In genomic region chr19:41352279-41352608, GRCh38 we compare ENCODE assay signal across 7 cellular contexts. TPM values are rescaled to one million over a fixed set of nuclear protein-coding genes. Genes with fewer than 3 reads are reported as not detected.
A peak's percentile ranks its signal among the peaks of the same experiment; 100 is the strongest.
DNase-seq lines count a peak whose midpoint lies in the region; TF ChIP-seq lines count a peak whose summit lies in the region.

No MANE protein-coding gene starts in this region.

- no peaks in the 10 kb centered on the region for H3K9me3 Mint-ChIP-seq in activated naive CD8-positive, alpha-beta T cell (ENCODE audit: low read depth)
- H3K9me3 Mint-ChIP-seq in immature natural killer cell, result peaks cover 0 to 4% (median 0%) of the 10 kb centered on the region in 6 donors

- intact Hi-C loops in stomach (cut with DNase I; ENCODE audit: low total_unique reads), result no loop called here
- intact Hi-C loops in posterior cingulate gyrus (cut with DNase I), result no loop called here

- H3K27ac Mint-ChIP-seq in activated naive CD8-positive, alpha-beta T cell, result peak overlapping the region; percentile 98
- H3K27ac Mint-ChIP-seq in immature natural killer cell, result peak overlapping the region; percentile 95 to 100 (median 99)

- H3K36me3 ChIP-seq in HUES48 (ENCODE audit: control insufficient read depth, insufficient read depth, low read length) (no peaks in the 10 kb centered on the region), stomach (peaks cover under 1 to 11% (median 10%) of the 10 kb centered on the region in 4 donors)

- no peak overlapping the region for H3K27ac ChIP-seq in HUES48 (ENCODE audit: low read depth, low read length)
- peak overlapping the region; percentile 54 to 91 (median 90) for H3K27ac ChIP-seq in stomach

- 0 to 2% (median 2%) methylated on average over 12 of the region's 12 CpGs for WGBS in stomach, 5 donors

- peaks cover 5% of the 10 kb centered on the region for H3K36me3 Mint-ChIP-seq in activated naive CD8-positive, alpha-beta T cell
- peaks cover 8 to 16% (median 13%) of the 10 kb centered on the region in 3 donors for H3K36me3 Mint-ChIP-seq in immature natural killer cell

- TF ChIP-seq CTCF in stomach (IDR thresholded peaks at IDR 0.05) (no peak), GM20000 (IDR thresholded peaks at IDR 0.05; ENCODE audit: extremely low read depth, missing control alignments) (no peak)

- peaks cover 51% of the 10 kb centered on the region for H3K4me1 Mint-ChIP-seq in activated naive CD8-positive, alpha-beta T cell (ENCODE audit: low read depth)
- peaks cover 54 to 56% of the 10 kb centered on the region in 2 donors for H3K4me1 Mint-ChIP-seq in immature natural killer cell

- peak overlapping the region; percentile 74 for H3K4me3 ChIP-seq in HUES48 (ENCODE audit: low read depth, low read length)
- H3K4me3 ChIP-seq in stomach, result peak overlapping the region; percentile 73 to 87 (median 84)

- H3K9me3 ChIP-seq in HUES48 (ENCODE audit: control insufficient read depth, insufficient read depth, low read length) (no peaks in the 10 kb centered on the region), stomach (no peaks in the 10 kb centered on the region)

- TF ChIP-seq POLR2A in stomach (IDR thresholded peaks at IDR 0.05), result no peak

- H3K27me3 ChIP-seq in HUES48 (ENCODE audit: control insufficient read depth, insufficient read depth, low read length) (peaks cover 38% of the 10 kb centered on the region), stomach (peaks cover 0 to 36% (median 20%) of the 10 kb centered on the region in 3 donors)

- H3K27me3 Mint-ChIP-seq in activated naive CD8-positive, alpha-beta T cell, result no peaks in the 10 kb centered on the region
- H3K27me3 Mint-ChIP-seq in immature natural killer cell (ENCODE audit: low read depth in 3 of 3), result peaks cover 51 to 76% (median 52%) of the 10 kb centered on the region in 3 donors

- H3K4me1 ChIP-seq in HUES48 (ENCODE audit: control insufficient read depth, insufficient read depth, low read length) (no peaks in the 10 kb centered on the region), stomach (peaks cover 30 to 84% (median 51%) of the 10 kb centered on the region in 4 donors)

- peak overlapping the region; percentile 100 for H3K4me3 Mint-ChIP-seq in activated naive CD8-positive, alpha-beta T cell
- peak overlapping the region; percentile 98 to 100 (median 100) for H3K4me3 Mint-ChIP-seq in immature natural killer cell

- no peak for TF ChIP-seq EP300 in stomach (IDR thresholded peaks at IDR 0.05)

- DNase-seq in immature natural killer cell, result no peak
- DNase-seq in stomach, result no peak
- no peak for DNase-seq in DMS53 treated with DMSO at 0.1 percent for 48 hours (lab: John Stamatoyannopoulos, UW; ENCODE audit: unreplicated experiment)
- DNase-seq in GM20000 (ENCODE audit: low spot score), result no peak
- no peak for DNase-seq in posterior cingulate gyrus

- no peak overlapping the region for H3K9ac ChIP-seq in HUES48 (ENCODE audit: low read depth, low read length)

RNA-seq across cellular contexts. Expression of gene TGFB1, which starts 1.5 kb away (rescaled TPM):
- polyA plus RNA-seq in immature natural killer cell (100 to 1,000 TPM in 1 of 3 donors, 10 to 100 TPM in 2; 51.4 to 196 (median 66.4) TPM), stomach (10 to 100 TPM; 10.2 to 15.6 (median 15.4) TPM)
- total RNA-seq in stomach, result 10 to 100 TPM in 3 of 5 donors, 1 to 10 TPM in 2; 1.3 to 54.3 (median 13.6) TPM

RNA-seq across cellular contexts. Expression of gene B9D2, which starts 11.7 kb away (rescaled TPM):
- polyA plus RNA-seq in immature natural killer cell (10 to 100 TPM in 2 of 3 donors, 1 to 10 TPM in 1; 8.9 to 14.8 (median 14.7) TPM), stomach (10 to 100 TPM in 2 of 3 donors, 1 to 10 TPM in 1; 9.2 to 17.4 (median 10.7) TPM)
- total RNA-seq in stomach, result 10 to 100 TPM in 1 of 5 donors, 1 to 10 TPM in 2, under 1 TPM in 1, not detected in 1; 0.58 to 20.3 (median 5.3) TPM

RNA-seq across cellular contexts. Expression of gene TMEM91, which starts 24.1 kb away (rescaled TPM):
- polyA plus RNA-seq in immature natural killer cell (1 to 10 TPM; 5.2 to 7.0 (median 6.1) TPM), stomach (10 to 100 TPM; 14.8 to 33.9 (median 22.4) TPM)
- 10 to 100 TPM in 2 of 5 donors, 1 to 10 TPM in 3; 2.3 to 76.3 (median 8.2) TPM for total RNA-seq in stomach

RNA-seq across cellular contexts. Expression of gene CCDC97, which starts 42.3 kb away (rescaled TPM):
- polyA plus RNA-seq in immature natural killer cell, result 10 to 100 TPM; 14.2 to 38.2 (median 16.9) TPM
- 10 to 100 TPM in 3 of 5 donors, 1 to 10 TPM in 2; 2.2 to 62.6 (median 19.7) TPM for total RNA-seq in stomach
- polyA plus RNA-seq in stomach, result 10 to 100 TPM in 2 of 3 donors, 1 to 10 TPM in 1; 9.8 to 13.7 (median 13.0) TPM

RNA-seq across cellular contexts. Expression of gene EXOSC5, which starts 44.9 kb away (rescaled TPM):
- polyA plus RNA-seq in immature natural killer cell (10 to 100 TPM; 44.0 to 58.6 (median 50.3) TPM), stomach (10 to 100 TPM; 21.8 to 48.0 (median 26.0) TPM)
- total RNA-seq in stomach, result 100 to 1,000 TPM in 1 of 5 donors, 10 to 100 TPM in 3, 1 to 10 TPM in 1; 4.8 to 131 (median 18.7) TPM
